ENCODE assay signal across 13 cellular contexts in the genomic region with DNA sequence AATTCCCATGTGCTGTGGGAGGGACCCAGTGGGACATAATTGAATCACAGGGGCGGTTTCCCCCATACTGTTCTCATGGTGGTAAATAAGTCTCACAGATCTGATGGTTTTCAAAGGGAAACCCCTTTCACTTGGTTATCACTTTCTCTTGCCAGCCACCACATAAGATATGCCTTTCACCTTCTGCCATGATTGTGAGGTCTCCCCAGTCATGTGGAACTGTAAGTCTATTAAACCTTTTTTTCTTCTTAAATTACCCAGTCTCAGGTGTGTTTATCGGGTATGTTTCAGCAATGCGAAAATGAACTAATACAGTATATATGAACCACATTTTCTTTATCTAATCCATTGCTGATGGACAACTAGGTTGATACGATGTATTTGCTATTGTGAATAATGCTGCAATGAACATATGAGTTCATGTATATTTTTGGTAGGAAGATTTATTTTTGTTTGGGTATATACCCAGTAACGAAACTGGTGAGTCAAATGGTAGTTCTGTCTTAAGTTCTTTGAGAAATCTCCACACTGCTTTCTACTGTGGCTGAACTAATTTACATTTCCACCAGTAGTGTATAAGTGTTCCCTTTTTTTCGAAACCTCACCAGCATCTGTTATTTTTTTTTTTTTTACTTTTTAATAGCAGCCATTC.
DNase-seq lines count a peak whose midpoint lies in the region; ATAC-seq and TF ChIP-seq lines count a peak whose summit lies in the region.
"Had no signal": no experiment of that assay in that cellular context is flagged by ENCODE, and none has a peak within 500 bp of the region (broad histone marks: within the 10 kb centered on the region; RNA-seq: fewer than 3 reads in every experiment).

No MANE protein-coding gene starts in this region.

- ATAC-seq in GM19324 (IDR thresholded peaks at IDR 0.05; ENCODE audit: low FRiP score, unreplicated experiment) (peak; percentile 93), HG02678 (IDR thresholded peaks at IDR 0.05; ENCODE audit: unreplicated experiment) (peak; percentile 61), HG03342 (IDR thresholded peaks at IDR 0.05; ENCODE audit: unreplicated experiment) (peak; percentile 92)

- peak overlapping the region in 1 of 2 donors; percentile 24 for H3K4me3 Mint-ChIP-seq in CD14-positive monocyte
- H3K4me3 Mint-ChIP-seq in activated CD4-positive, alpha-beta T cell treated with anti-CD3 and anti-CD28 coated beads, Interleukin-2, amount 10 ng/mL, durations not matched to agents 24 days and 14 days: no peak overlapping the region

- TF ChIP-seq CTCF in CD14-positive monocyte (IDR thresholded peaks at IDR 0.05): no peak

- intact Hi-C loops in CD14-positive monocyte (cut with micrococcal nuclease): loop anchor here (5.0 to 10.0 kb wide), 2 partner anchors 33 to 65 kb away; partner anchors contain the start of gene HGF (in 2 of the 2)
- intact Hi-C loops in activated CD4-positive, alpha-beta T cell treated with anti-CD3 and anti-CD28 coated beads, Interleukin-2, amount 10 ng/mL, durations not matched to agents 24 days and 14 days (cut with micrococcal nuclease): no loop called here

- H3K9me3 Mint-ChIP-seq in CD14-positive monocyte: peaks cover 0 to 10% (median 3%) of the 10 kb centered on the region in 7 donors
- H3K9me3 Mint-ChIP-seq in activated CD4-positive, alpha-beta T cell treated with anti-CD3 and anti-CD28 coated beads, Interleukin-2, amount 10 ng/mL, durations not matched to agents 24 days and 14 days: no peaks in the 10 kb centered on the region

- peak overlapping the region; percentile 43 to 81 (median 57) for H3K27ac Mint-ChIP-seq in CD14-positive monocyte
- H3K27ac Mint-ChIP-seq in activated CD4-positive, alpha-beta T cell treated with anti-CD3 and anti-CD28 coated beads, Interleukin-2, amount 10 ng/mL, durations not matched to agents 24 days and 14 days: no peak overlapping the region

- DNase-seq in CD14-positive monocyte (ENCODE audit: low spot score) (no peak), iPS-NIHi7 (ENCODE audit: extremely low spot score) (no peak), hypothalamus (lab: John Stamatoyannopoulos, UW) (no peak), NCI-H446 (lab: John Stamatoyannopoulos, UW) (no peak)
- DNase-seq in activated CD4-positive, alpha-beta T cell treated with anti-CD3 and anti-CD28 coated beads, Interleukin-2, amount 10 ng/mL, durations not matched to agents 24 days and 14 days: no peak
- DNase-seq: cortex of kidney, IMR-90, NCI-H1694, NCI-H69, transverse colon had no signal

- peaks cover 14% of the 10 kb centered on the region for H3K4me1 Mint-ChIP-seq in CD14-positive monocyte
- H3K4me1 Mint-ChIP-seq in activated CD4-positive, alpha-beta T cell treated with anti-CD3 and anti-CD28 coated beads, Interleukin-2, amount 10 ng/mL, durations not matched to agents 24 days and 14 days: no peaks in the 10 kb centered on the region

- no peaks in the 10 kb centered on the region for H3K36me3 Mint-ChIP-seq in CD14-positive monocyte
- no peaks in the 10 kb centered on the region for H3K36me3 Mint-ChIP-seq in activated CD4-positive, alpha-beta T cell treated with anti-CD3 and anti-CD28 coated beads, Interleukin-2, amount 10 ng/mL, durations not matched to agents 24 days and 14 days (ENCODE audit: low read depth)

- H3K27me3 Mint-ChIP-seq in CD14-positive monocyte (ENCODE audit: low read depth in 3 of 3): no peaks in the 10 kb centered on the region
- no peaks in the 10 kb centered on the region for H3K27me3 Mint-ChIP-seq in activated CD4-positive, alpha-beta T cell treated with anti-CD3 and anti-CD28 coated beads, Interleukin-2, amount 10 ng/mL, durations not matched to agents 24 days and 14 days
